ENCODE assay signal across 29 cellular contexts in genomic region chr2:238695538-238695937, GRCh38.
DNase-seq lines count a peak whose midpoint lies in the region; TF ChIP-seq lines count a peak whose summit lies in the region.
"Had no signal": no experiment of that assay in that cellular context is flagged by ENCODE, and none has a peak within 500 bp of the region (broad histone marks: within the 10 kb centered on the region; RNA-seq: fewer than 3 reads in every experiment).

No MANE protein-coding gene starts in this region.

- H3K4me3 Mint-ChIP-seq in activated CD4-positive, alpha-beta T cell treated with anti-CD3 and anti-CD28 coated beads, Interleukin-2, amount 10 ng/mL, durations not matched to agents 24 days and 14 days: no peak overlapping the region
- H3K4me3 Mint-ChIP-seq: activated B cell treated with CpG ODN at 0.5 μM for 24 hours; activated naive CD4-positive, alpha-beta T cell treated with anti-CD3 and anti-CD28 coated beads, Interleukin-2, amount 10 ng/mL, durations not matched to agents 7 days and 5 days; CD4-positive, alpha-beta T cell; IgD-negative memory B cell; naive thymus-derived CD8-positive, alpha-beta T cell; stimulated activated effector memory CD8-positive, alpha-beta T cell treated with anti-CD3 and anti-CD28 coated beads, Interleukin-12 subunit alpha, Interleukin-12 subunit beta, amount 100 ng/mL, for 72 hours had no signal

- no peaks in the 10 kb centered on the region for H3K27me3 ChIP-seq in hepatocyte
- H3K27me3 ChIP-seq: right atrium auricular region had no signal

- no peaks in the 10 kb centered on the region for H3K9me2 ChIP-seq in hepatocyte (replicated peaks; ENCODE audit: insufficient read depth)

- intact Hi-C loops in activated CD4-positive, alpha-beta T cell treated with anti-CD3 and anti-CD28 coated beads, Interleukin-2, amount 10 ng/mL, durations not matched to agents 24 days and 14 days (cut with micrococcal nuclease): no loop called here

- WGBS in hepatocyte (ENCODE audit: low lambda C conversion rate, missing lambda C conversion rate): 37% methylated on average over 4 of the region's 4 CpGs

- H3K4me1 ChIP-seq in hepatocyte (ENCODE audit: insufficient read depth): peaks cover 15% of the 10 kb centered on the region

- peak overlapping the region; percentile 10 for H3K4me2 ChIP-seq in hepatocyte

- H3K9me3 Mint-ChIP-seq in activated CD4-positive, alpha-beta T cell treated with anti-CD3 and anti-CD28 coated beads, Interleukin-2, amount 10 ng/mL, durations not matched to agents 24 days and 14 days: no peaks in the 10 kb centered on the region
- H3K9me3 Mint-ChIP-seq: activated B cell treated with CpG ODN at 0.5 μM for 24 hours; activated naive CD4-positive, alpha-beta T cell treated with anti-CD3 and anti-CD28 coated beads, Interleukin-2, amount 10 ng/mL, durations not matched to agents 7 days and 5 days; CD4-positive, alpha-beta T cell; IgD-negative memory B cell; naive thymus-derived CD8-positive, alpha-beta T cell; stimulated activated effector memory CD8-positive, alpha-beta T cell treated with anti-CD3 and anti-CD28 coated beads, Interleukin-12 subunit alpha, Interleukin-12 subunit beta, amount 100 ng/mL, for 72 hours had no signal

- no peaks in the 10 kb centered on the region for H3K36me3 Mint-ChIP-seq in activated CD4-positive, alpha-beta T cell treated with anti-CD3 and anti-CD28 coated beads, Interleukin-2, amount 10 ng/mL, durations not matched to agents 24 days and 14 days (ENCODE audit: low read depth)
- H3K36me3 Mint-ChIP-seq: activated naive CD4-positive, alpha-beta T cell treated with anti-CD3 and anti-CD28 coated beads, Interleukin-2, amount 10 ng/mL, durations not matched to agents 7 days and 5 days; IgD-negative memory B cell; naive thymus-derived CD8-positive, alpha-beta T cell; stimulated activated effector memory CD8-positive, alpha-beta T cell treated with anti-CD3 and anti-CD28 coated beads, Interleukin-12 subunit alpha, Interleukin-12 subunit beta, amount 100 ng/mL, for 72 hours had no signal

- no peaks in the 10 kb centered on the region for H3K36me3 ChIP-seq in hepatocyte (replicated peaks; ENCODE audit: insufficient read depth, low read depth)
- H3K36me3 ChIP-seq: right atrium auricular region had no signal

- peak overlapping the region; percentile 80 for H3K27ac ChIP-seq in hepatocyte
- H3K27ac ChIP-seq: epithelial cell of prostate, right atrium auricular region had no signal

- H3K4me1 Mint-ChIP-seq in activated CD4-positive, alpha-beta T cell treated with anti-CD3 and anti-CD28 coated beads, Interleukin-2, amount 10 ng/mL, durations not matched to agents 24 days and 14 days: no peaks in the 10 kb centered on the region
- H3K4me1 Mint-ChIP-seq: activated B cell treated with CpG ODN at 0.5 μM for 24 hours; activated naive CD4-positive, alpha-beta T cell treated with anti-CD3 and anti-CD28 coated beads, Interleukin-2, amount 10 ng/mL, durations not matched to agents 7 days and 5 days; IgD-negative memory B cell; naive thymus-derived CD8-positive, alpha-beta T cell had no signal

- no peak overlapping the region for H3K27ac Mint-ChIP-seq in activated CD4-positive, alpha-beta T cell treated with anti-CD3 and anti-CD28 coated beads, Interleukin-2, amount 10 ng/mL, durations not matched to agents 24 days and 14 days
- H3K27ac Mint-ChIP-seq: activated B cell treated with CpG ODN at 0.5 μM for 24 hours; activated naive CD4-positive, alpha-beta T cell treated with anti-CD3 and anti-CD28 coated beads, Interleukin-2, amount 10 ng/mL, durations not matched to agents 7 days and 5 days; CD4-positive, alpha-beta T cell; IgD-negative memory B cell; naive thymus-derived CD8-positive, alpha-beta T cell; stimulated activated effector memory CD8-positive, alpha-beta T cell treated with anti-CD3 and anti-CD28 coated beads, Interleukin-12 subunit alpha, Interleukin-12 subunit beta, amount 100 ng/mL, for 72 hours had no signal

- H3K79me2 ChIP-seq in hepatocyte: no peaks in the 10 kb centered on the region

- no peak overlapping the region for H2AFZ ChIP-seq in hepatocyte

- H3K27me3 Mint-ChIP-seq in activated CD4-positive, alpha-beta T cell treated with anti-CD3 and anti-CD28 coated beads, Interleukin-2, amount 10 ng/mL, durations not matched to agents 24 days and 14 days: no peaks in the 10 kb centered on the region
- H3K27me3 Mint-ChIP-seq: activated B cell treated with CpG ODN at 0.5 μM for 24 hours; CD4-positive, alpha-beta T cell; IgD-negative memory B cell had no signal

- H4K20me1 ChIP-seq in hepatocyte (ENCODE audit: insufficient read depth, poor library complexity, severe bottlenecking): no peaks in the 10 kb centered on the region

- H3K4me3 ChIP-seq in hepatocyte: no peak overlapping the region
- H3K4me3 ChIP-seq: right atrium auricular region had no signal

- peak; percentile 27 for DNase-seq in activated CD4-positive, alpha-beta T cell treated with anti-CD3 and anti-CD28 coated beads, Interleukin-2, amount 10 ng/mL, durations not matched to agents 24 days and 14 days
- DNase-seq in activated CD4-positive, alpha-beta T cell treated with anti-CD3 and anti-CD28 coated beads for 48 hours: no peak
- DNase-seq in hepatocyte (ENCODE audit: low spot score) (no peak), mucosa of gallbladder (ENCODE audit: low spot score) (peak; percentile 34), ureter (ENCODE audit: low spot score) (peak; percentile 43), retina (no peak), T-helper 9 cell (no peak)
- DNase-seq in stimulated activated CD4-positive, alpha-beta T cell treated with anti-CD3 and anti-CD28 coated beads, Interleukin-15, amount 100 ng/mL, for 24 hours: no peak
- DNase-seq: 8988T; activated B cell treated with CpG ODN at 0.5 μM for 24 hours; activated CD4-positive, alpha-beta T cell treated with anti-CD3 and anti-CD28 coated beads, Interleukin-2, amount 50 U/mL, for 4 hours; activated naive CD4-positive, alpha-beta T cell treated with anti-CD3 and anti-CD28 coated beads, Interleukin-2, amount 10 ng/mL, durations not matched to agents 7 days and 5 days; amniotic stem cell; CD4-positive, alpha-beta T cell; effector CD8-positive, alpha-beta T cell; EL; head of caudate nucleus; naive thymus-derived CD8-positive, alpha-beta T cell; NCI-H1092 treated with DMSO at 0.1 percent for 48 hours; NCI-H187 treated with DMSO at 0.1 percent for 48 hours; NCI-H2171 treated with DMSO at 0.1 percent for 48 hours; NCI-H524; SHP77 treated with DMSO at 0.1 percent for 48 hours; stimulated activated CD4-positive, alpha-beta T cell treated with anti-CD3 and anti-CD28 coated beads, Interleukin-4, amount 100 ng/mL, for 24 hours; SW 1271 had no signal

- no peaks in the 10 kb centered on the region for H3K9me3 ChIP-seq in hepatocyte (ENCODE audit: low read depth)
- H3K9me3 ChIP-seq: right atrium auricular region had no signal

- TF ChIP-seq CTCF in hepatocyte (IDR thresholded peaks at IDR 0.05; ENCODE audit: poor library complexity): no peak

Comparison
In these comparisons a context has a peak if more than half of its experiments do, and no peak if none do; other contexts are left out.
1. DNase-seq: peak in activated CD4-positive, alpha-beta T cell treated with anti-CD3 and anti-CD28 coated beads, Interleukin-2, amount 10 ng/mL, durations not matched to agents 24 days and 14 days (single experiment), mucosa of gallbladder (single experiment) and ureter (single experiment); none in activated CD4-positive, alpha-beta T cell treated with anti-CD3 and anti-CD28 coated beads for 48 hours (single experiment), hepatocyte (single experiment), retina (single experiment), stimulated activated CD4-positive, alpha-beta T cell treated with anti-CD3 and anti-CD28 coated beads, Interleukin-15, amount 100 ng/mL, for 24 hours (single experiment) and T-helper 9 cell (single experiment).